33 cellular contexts compared by ENCODE assay signal in genomic region chr1:84736445-84736844, GRCh38.
"Had no signal": no experiment of that assay in that cellular context is flagged by ENCODE, and none has a peak within 500 bp of the region (broad histone marks: within the 10 kb centered on the region; RNA-seq: fewer than 3 reads in every experiment).

No MANE protein-coding gene starts in this region.

- H3K27ac ChIP-seq: ascending aorta, body of pancreas, coronary artery, SJSA1 had no signal

- H3K36me3 Mint-ChIP-seq: activated naive CD4-positive, alpha-beta T cell treated with anti-CD3 and anti-CD28 coated beads, Interleukin-2, amount 50 U/mL, for 72 hours had no signal

- DNase-seq: activated CD4-positive, alpha-beta T cell treated with anti-CD3 and anti-CD28 coated beads, Interleukin-2, amount 10 ng/mL, durations not matched to agents 24 days and 14 days; activated CD4-positive, alpha-beta T cell treated with anti-CD3 and anti-CD28 coated beads, Interleukin-2, amount 50 U/mL, for 48 hours; activated CD4-positive, CD25-positive, alpha-beta regulatory T cell treated with anti-CD3 and anti-CD28 coated beads, Interleukin-2, amount 50 U/mL, for 72 hours; activated CD8-positive, alpha-beta memory T cell treated with anti-CD3 and anti-CD28 coated beads, Interleukin-2, amount 10 ng/mL, durations not matched to agents 7 days and 5 days; activated effector memory CD4-positive, alpha-beta T cell treated with Interleukin-2 at 50 U/mL for 16 hours; activated naive CD4-positive, alpha-beta T cell treated with Interleukin-2 at 50 U/mL for 16 hours; activated naive CD8-positive, alpha-beta T cell treated with anti-CD3 and anti-CD28 coated beads, Interleukin-2, amount 50 U/mL, for 24 hours; activated T-cell treated with anti-CD3 and anti-CD28 coated beads, Interleukin-2, amount 50 U/mL, for 24 hours; amniotic stem cell; body of pancreas; central memory CD4-positive, alpha-beta T cell; KG1; MG63; NCI-H1105 treated with DMSO at 0.1 percent for 48 hours; NCI-H1436 treated with DMSO at 0.1 percent for 48 hours; NCI-H187; NCI-H2081 treated with DMSO at 0.1 percent for 48 hours; NCI-H446; NCI-H524; NCI-H774; PC-3; SHP77; T-cell; T-helper 2 cell; T1000 had no signal

- H3K4me1 Mint-ChIP-seq: activated CD4-positive, alpha-beta T cell treated with anti-CD3 and anti-CD28 coated beads, Interleukin-2, amount 10 ng/mL, durations not matched to agents 24 days and 14 days; activated naive CD8-positive, alpha-beta T cell treated with anti-CD3 and anti-CD28 coated beads, Interleukin-2, amount 50 U/mL, for 24 hours; T-cell had no signal

- H3K27ac Mint-ChIP-seq: activated CD4-positive, alpha-beta T cell treated with anti-CD3 and anti-CD28 coated beads, Interleukin-2, amount 10 ng/mL, durations not matched to agents 24 days and 14 days; activated CD8-positive, alpha-beta memory T cell treated with anti-CD3 and anti-CD28 coated beads, Interleukin-2, amount 10 ng/mL, durations not matched to agents 7 days and 5 days; activated naive CD4-positive, alpha-beta T cell treated with anti-CD3 and anti-CD28 coated beads, Interleukin-2, amount 50 U/mL, for 72 hours; activated naive CD8-positive, alpha-beta T cell treated with anti-CD3 and anti-CD28 coated beads, Interleukin-2, amount 50 U/mL, for 24 hours; activated T-cell treated with anti-CD3 and anti-CD28 coated beads, Interleukin-2, amount 50 U/mL, for 24 hours; activated T-helper 1 cell treated with anti-CD3 and anti-CD28 coated beads, Interleukin-12 subunit alpha, Interleukin-12 subunit beta, Interleukin-2, Interleukin-4 antibody, amounts not matched to agents 30 ng/mL and 10 ng/mL and 1 ng/mL, durations not matched to agents 14 hours and 24 hours and 36 hours; T-cell; WTC11 had no signal

- FAIRE-seq: bronchial epithelial cell, RCC 7860 had no signal

- H3K27me3 ChIP-seq: ascending aorta, body of pancreas, MG63, SJSA1 had no signal

- H3K4me1 ChIP-seq: ascending aorta, body of pancreas, SJSA1 had no signal

- H3K9me3 Mint-ChIP-seq: activated CD4-positive, alpha-beta T cell treated with anti-CD3 and anti-CD28 coated beads, Interleukin-2, amount 10 ng/mL, durations not matched to agents 24 days and 14 days; activated naive CD4-positive, alpha-beta T cell treated with anti-CD3 and anti-CD28 coated beads, Interleukin-2, amount 50 U/mL, for 72 hours; activated naive CD8-positive, alpha-beta T cell treated with anti-CD3 and anti-CD28 coated beads, Interleukin-2, amount 50 U/mL, for 24 hours; activated T-cell treated with anti-CD3 and anti-CD28 coated beads, Interleukin-2, amount 50 U/mL, for 24 hours; T-cell had no signal

- H3K4me3 ChIP-seq: ascending aorta, body of pancreas, coronary artery, MG63, SJSA1 had no signal

- H3K36me3 ChIP-seq: ascending aorta, MG63, SJSA1 had no signal

- H3K4me3 Mint-ChIP-seq: activated CD4-positive, alpha-beta T cell treated with anti-CD3 and anti-CD28 coated beads, Interleukin-2, amount 10 ng/mL, durations not matched to agents 24 days and 14 days; activated CD8-positive, alpha-beta memory T cell treated with anti-CD3 and anti-CD28 coated beads, Interleukin-2, amount 10 ng/mL, durations not matched to agents 7 days and 5 days; activated naive CD8-positive, alpha-beta T cell treated with anti-CD3 and anti-CD28 coated beads, Interleukin-2, amount 50 U/mL, for 24 hours; activated T-cell treated with anti-CD3 and anti-CD28 coated beads, Interleukin-2, amount 50 U/mL, for 24 hours; activated T-helper 1 cell treated with anti-CD3 and anti-CD28 coated beads, Interleukin-12 subunit alpha, Interleukin-12 subunit beta, Interleukin-2, Interleukin-4 antibody, amounts not matched to agents 30 ng/mL and 10 ng/mL and 1 ng/mL, durations not matched to agents 14 hours and 24 hours and 36 hours; T-cell; WTC11 had no signal

- H3K9me3 ChIP-seq: ascending aorta, body of pancreas, SJSA1 had no signal

- ATAC-seq: activated CD8-positive, alpha-beta memory T cell treated with anti-CD3 and anti-CD28 coated beads, Interleukin-2, amount 10 ng/mL, durations not matched to agents 7 days and 5 days; activated naive CD8-positive, alpha-beta T cell treated with anti-CD3 and anti-CD28 coated beads, Interleukin-2, amount 50 U/mL, for 24 hours; body of pancreas; PC-3; T-cell; WTC11 had no signal
